In the genomic region with DNA sequence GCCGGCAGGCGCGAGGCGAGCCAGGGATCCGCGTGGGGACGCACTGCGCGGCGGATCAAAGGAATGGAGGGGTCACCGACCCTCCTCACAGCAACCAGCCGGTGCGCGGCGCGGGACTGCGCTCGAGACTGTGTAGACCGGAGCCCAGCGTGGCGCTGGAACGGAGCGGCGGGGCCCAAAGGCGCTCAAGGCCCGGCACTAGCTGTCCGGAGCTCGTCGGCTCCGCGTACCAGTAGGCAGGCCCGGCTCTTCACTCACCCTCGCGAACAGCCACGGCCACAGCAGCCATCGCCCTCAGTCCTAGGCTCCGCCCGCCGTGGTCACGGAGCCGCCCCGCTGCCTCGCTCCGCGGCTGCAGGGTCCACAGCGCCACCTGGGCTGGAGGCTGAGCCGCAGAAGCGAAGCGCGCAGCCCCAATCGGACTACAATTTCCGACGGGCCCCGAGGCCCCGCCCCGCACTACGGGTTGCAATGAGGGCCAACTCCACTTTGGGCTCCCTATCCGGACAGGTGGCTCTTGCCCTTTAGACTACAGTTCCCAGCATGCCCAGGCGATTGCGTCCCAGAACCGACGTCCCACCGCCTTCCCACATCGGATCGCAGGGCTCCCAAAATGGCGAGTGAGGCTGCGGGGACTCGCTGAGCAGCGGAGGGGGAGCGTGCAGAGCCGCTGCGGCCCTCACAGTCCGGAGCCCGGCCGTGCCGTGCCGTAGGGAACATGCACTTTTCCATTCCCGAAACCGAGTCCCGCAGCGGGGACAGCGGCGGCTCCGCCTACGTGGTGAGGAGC, we compare ENCODE assay signal across 8 cellular contexts. TPM values are rescaled to one million over a fixed set of nuclear protein-coding genes. Genes with fewer than 3 reads are reported as not detected.
A peak's percentile ranks its signal among the peaks of the same experiment; 100 is the strongest.
DNase-seq lines count a peak whose midpoint lies in the region; ATAC-seq, FAIRE-seq and TF ChIP-seq lines count a peak whose summit lies in the region.

EIF2B4 (minus strand) TSS at position 313 of the 790 bp plus-strand sequence; CDS start at position 289, 24 bp downstream.
SNX17 (plus strand) TSS at position 591 of the 790 bp plus-strand sequence; CDS start at position 719, 128 bp downstream.

- no peak within 1 kb of the TSS for H2BK120ac ChIP-seq in H9 (ENCODE audit: low read depth, low read length, poor library complexity, severe bottlenecking)

- no peak within 1 kb of the TSS for H3K4ac ChIP-seq in H9 (ENCODE audit: low read depth, low read length)

- H3K56ac ChIP-seq in H9 (ENCODE audit: insufficient read length, low read depth, low read length), result no peak within 1 kb of the TSS

- H3K23me2 ChIP-seq in H9 (ENCODE audit: insufficient read length, low read depth, low read length, poor library complexity, severe bottlenecking), result peaks cover 12% of the 10 kb centered on the region

- no peak within 1 kb of the TSS for H4K91ac ChIP-seq in H9 (ENCODE audit: insufficient read length, low read depth, low read length)

- H3K4me3 Mint-ChIP-seq in H9, result peak within 1 kb of the TSS; percentile 98 to 99
- H3K4me3 Mint-ChIP-seq in natural killer cell treated with Interleukin-12 subunit alpha and Interleukin-12 subunit beta and Interleukin-15 and Interleukin-18, amount 100 ng/mL, for 72 hours, result peak within 1 kb of the TSS; percentile 86

- no peak within 1 kb of the TSS for H2AK5ac ChIP-seq in H9 (ENCODE audit: insufficient read length, low read length)

- H3K4me1 ChIP-seq in H9 (ENCODE audit: insufficient read depth, low read length), result peaks cover 3% of the 10 kb centered on the region; the same call in 1 of the 2 replicates

- peaks cover 45 to 67% (median 67%) of the 10 kb centered on the region in 3 experiments; a peak in 6 of 7 replicates for H3K36me3 Mint-ChIP-seq in H9 (ENCODE audit: insufficient read depth in 1 of 3, low read depth in 3 of 3)
- H3K36me3 Mint-ChIP-seq in natural killer cell treated with Interleukin-12 subunit alpha and Interleukin-12 subunit beta and Interleukin-15 and Interleukin-18, amount 100 ng/mL, for 72 hours, result peaks cover 20% of the 10 kb centered on the region

- peak within 1 kb of the TSS; percentile 53 for H3K18ac ChIP-seq in H9 (ENCODE audit: insufficient read length, low read depth, low read length)

- no peak within 1 kb of the TSS for H2AFZ ChIP-seq in H9 (ENCODE audit: low read length)

- H3K4me1 Mint-ChIP-seq in H9, result peaks cover 13 to 22% of the 10 kb centered on the region in 2 experiments
- H3K4me1 Mint-ChIP-seq in natural killer cell treated with Interleukin-12 subunit alpha and Interleukin-12 subunit beta and Interleukin-15 and Interleukin-18, amount 100 ng/mL, for 72 hours (ENCODE audit: low read depth in 2 of 2), result peaks cover 32 to 34% of the 10 kb centered on the region in 2 donors

- no peak within 1 kb of the TSS for H3K23ac ChIP-seq in H9 (ENCODE audit: insufficient read length, low read depth, low read length)

- H2BK15ac ChIP-seq in H9 (ENCODE audit: low read depth, low read length), result no peak within 1 kb of the TSS

- H4K5ac ChIP-seq in H9 (ENCODE audit: insufficient read length, low read depth, low read length), result no peak within 1 kb of the TSS

- no peak within 1 kb of the TSS for H3K27ac ChIP-seq in H9 (ENCODE audit: insufficient read length, low read depth, low read length)

- peaks cover 3% of the 10 kb centered on the region for H3K79me1 ChIP-seq in H9 (ENCODE audit: insufficient read depth, low read depth, low read length, poor library complexity, severe bottlenecking)

- peak within 1 kb of the TSS; percentile 98 for H3K4me2 ChIP-seq in H9 (ENCODE audit: insufficient read depth, insufficient read length, low read length)

- H3K27me3 ChIP-seq in H9 (ENCODE audit: insufficient read depth, low read length), result no peaks in the 10 kb centered on the region

- H3K79me2 ChIP-seq in H9 (ENCODE audit: insufficient read depth, low read length), result peaks cover 5% of the 10 kb centered on the region; the same call in 1 of the 2 replicates

- no CpG with 5 or more reads among the region's 85 CpGs for whole genome bisulfite sequencing in H9 (ENCODE audit: extremely low coverage, insufficient read length, low lambda C conversion rate)

- H4K8ac ChIP-seq in H9 (replicated peaks; ENCODE audit: insufficient read length, low read depth, low read length), result no peak within 1 kb of the TSS

- no peak within 1 kb of the TSS for H2BK12ac ChIP-seq in H9 (ENCODE audit: insufficient read length, low read depth, low read length)

- DNase-seq in H9 (peak; percentile 99), M059J (ENCODE audit: low read depth) (peak; percentile 98), SHP77 (lab: John Stamatoyannopoulos, UW) (peak; percentile 98 to 99), fibroblast of peridontal ligament (ENCODE audit: extremely low read depth) (peak; percentile 99)
- DNase-seq in activated effector memory CD4-positive, alpha-beta T cell treated with Interleukin-2 at 50 U/mL for 16 hours, result peak; percentile 99
- DNase-seq in natural killer cell treated with Interleukin-12 subunit alpha and Interleukin-12 subunit beta and Interleukin-15 and Interleukin-18, amount 100 ng/mL, for 72 hours (ENCODE audit: low spot score), result peak; percentile 100
- DNase-seq in stimulated activated naive CD8-positive, alpha-beta T cell treated with anti-CD3 and anti-CD28 coated beads, Interleukin-15, Interleukin-2, amounts not matched to agents 100 U/mL and 50 U/mL, for 24 hours, result peak; percentile 99

- H3T11ph ChIP-seq in H9 (ENCODE audit: low read length), result no peak within 1 kb of the TSS

- peaks cover 0 to 3% of the 10 kb centered on the region in 2 experiments; a peak in 1 of 5 replicates for H3K9me3 Mint-ChIP-seq in H9
- H3K9me3 Mint-ChIP-seq in natural killer cell treated with Interleukin-12 subunit alpha and Interleukin-12 subunit beta and Interleukin-15 and Interleukin-18, amount 100 ng/mL, for 72 hours, result no peaks in the 10 kb centered on the region

- H2BK5ac ChIP-seq in H9 (ENCODE audit: insufficient read length, low read length), result no peak within 1 kb of the TSS

- no peaks in the 10 kb centered on the region for H3K27me3 Mint-ChIP-seq in H9 (ENCODE audit: low read depth)
- no peaks in the 10 kb centered on the region for H3K27me3 Mint-ChIP-seq in natural killer cell treated with Interleukin-12 subunit alpha and Interleukin-12 subunit beta and Interleukin-15 and Interleukin-18, amount 100 ng/mL, for 72 hours

- FAIRE-seq in G401.6 (lab: Jason Lieb, UNC), result peak; percentile 94

- peak within 1 kb of the TSS; percentile 79 for H3K9ac ChIP-seq in H9 (ENCODE audit: extremely low read depth, insufficient read length, low read length)

- H4K20me1 ChIP-seq in H9 (ENCODE audit: control insufficient read depth, insufficient read depth, insufficient read length), result no peaks in the 10 kb centered on the region

- no peak within 1 kb of the TSS for H2BK20ac ChIP-seq in H9 (ENCODE audit: low read depth, low read length, poor library complexity, severe bottlenecking)

- peak within 1 kb of the TSS; percentile 76 for H3K14ac ChIP-seq in H9 (ENCODE audit: insufficient read depth, low read length)

- no peaks in the 10 kb centered on the region for H3K9me3 ChIP-seq in H9 (ENCODE audit: control insufficient read depth, low read depth, low read length)

- H3K27ac Mint-ChIP-seq in H9, result peak within 1 kb of the TSS; percentile 96 to 99 (median 99)
- peak within 1 kb of the TSS; percentile 83 to 91 for H3K27ac Mint-ChIP-seq in natural killer cell treated with Interleukin-12 subunit alpha and Interleukin-12 subunit beta and Interleukin-15 and Interleukin-18, amount 100 ng/mL, for 72 hours

- peak; percentile 96 for ATAC-seq in natural killer cell treated with Interleukin-12 subunit alpha and Interleukin-12 subunit beta and Interleukin-15 and Interleukin-18, amount 100 ng/mL, for 72 hours
- peak; percentile 94 for ATAC-seq in stimulated activated naive CD8-positive, alpha-beta T cell treated with anti-CD3 and anti-CD28 coated beads, Interleukin-15, Interleukin-2, amounts not matched to agents 100 U/mL and 50 U/mL, for 24 hours

- peak; percentile 78 for TF ChIP-seq CTCF in H9 (conservative IDR thresholded peaks at IDR 0.05)

RNA-seq across cellular contexts. Expression of gene EIF2B4, which starts in this region (rescaled TPM):
- total RNA-seq in H9 (2021), result 62.1 and 67.2 TPM in 2 replicates
- 24.3 and 31.1 TPM in 2 replicates for total RNA-seq in M059J (2014; rRNA removed; shearing (Covaris generic))
- 10 to 100 TPM; 49.5 to 52.0 TPM for total RNA-seq in natural killer cell treated with Interleukin-12 subunit alpha and Interleukin-12 subunit beta and Interleukin-15 and Interleukin-18, amount 100 ng/mL, for 72 hours

RNA-seq across cellular contexts. Expression of gene SNX17, which starts in this region (rescaled TPM):
- total RNA-seq in H9 (2021), result 78.1 and 81.1 TPM in 2 replicates
- total RNA-seq in M059J (2014; rRNA removed; shearing (Covaris generic)), result 70.4 and 88.3 TPM in 2 replicates
- 100 to 1,000 TPM; 100 to 113 TPM for total RNA-seq in natural killer cell treated with Interleukin-12 subunit alpha and Interleukin-12 subunit beta and Interleukin-15 and Interleukin-18, amount 100 ng/mL, for 72 hours
